In the genomic region with DNA sequence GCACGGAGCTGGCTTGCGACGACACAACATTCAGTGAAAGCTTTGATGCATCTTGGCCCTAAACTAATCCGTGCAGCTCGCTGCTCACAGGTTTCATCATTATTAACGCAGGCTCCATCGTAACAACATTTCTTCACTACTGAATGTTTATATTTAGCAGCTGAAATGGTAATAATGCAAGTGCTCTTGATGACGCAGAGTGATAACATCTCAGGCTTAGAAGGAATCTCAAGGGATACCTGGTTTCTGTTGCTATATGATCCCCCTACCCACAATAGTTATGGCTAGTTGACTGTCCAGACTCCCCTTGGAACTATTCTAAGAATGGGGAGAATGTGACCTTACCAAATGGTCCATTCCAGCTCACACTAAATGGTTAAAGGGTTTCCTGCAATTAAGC, we compare ENCODE assay signal across 17 cellular contexts.
"Had no signal": no experiment of that assay in that cellular context is flagged by ENCODE, and none has a peak within 500 bp of the region (broad histone marks: within the 10 kb centered on the region; RNA-seq: fewer than 3 reads in every experiment).

No MANE protein-coding gene starts in this region.

- DNase-seq: esophagus squamous epithelium; foreskin keratinocyte; head of caudate nucleus; hippocampal formation; mammary epithelial cell; midbrain; naive B cell; occipital lobe; pancreas; right cardiac atrium; stimulated activated CD4-positive, alpha-beta T cell treated with anti-CD3 and anti-CD28 coated beads, Interleukin-4, amount 100 ng/mL, for 1 hour; stimulated activated CD8-positive, alpha-beta memory T cell treated with anti-CD3 and anti-CD28 coated beads, Interleukin-4, amount 100 ng/mL, for 48 hours; tibial artery; upper lobe of right lung had no signal

- FAIRE-seq: colon, islet of Langerhans, pancreas had no signal

- H3K36me3 ChIP-seq: upper lobe of right lung, vagina had no signal

- H3K27me3 ChIP-seq: esophagus squamous epithelium, foreskin keratinocyte, pancreas, tibial artery, upper lobe of right lung, vagina had no signal

- H3K4me3 ChIP-seq: esophagus squamous epithelium, pancreas, tibial artery, upper lobe of right lung, vagina had no signal

- H3K9me3 ChIP-seq: esophagus squamous epithelium, pancreas, tibial artery, upper lobe of right lung, vagina had no signal

- H3K27ac ChIP-seq: esophagus squamous epithelium, foreskin keratinocyte, pancreas, tibial artery, upper lobe of right lung, vagina had no signal

- H3K4me1 ChIP-seq: esophagus squamous epithelium, foreskin keratinocyte, pancreas, tibial artery, upper lobe of right lung, vagina had no signal
